In the genomic region with DNA sequence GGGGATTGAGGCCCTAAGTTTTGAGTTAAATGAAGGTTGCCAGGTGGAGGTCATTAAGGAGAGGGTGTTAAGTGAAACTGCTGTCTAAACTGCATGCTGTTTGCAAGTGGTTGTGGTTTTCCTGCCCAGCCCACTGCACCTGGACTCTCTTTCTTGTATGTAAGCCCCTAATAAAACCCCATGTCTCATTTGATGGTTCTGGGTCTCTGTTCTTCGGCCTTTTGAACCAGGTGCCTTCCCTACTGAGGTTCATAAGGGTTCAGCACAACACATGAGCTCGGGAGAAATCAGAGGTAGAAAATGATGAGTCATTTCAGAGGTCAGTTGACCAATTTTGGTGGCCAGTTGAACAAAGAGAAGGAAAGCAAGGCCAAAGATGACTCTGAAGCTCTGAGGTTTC, we compare ENCODE assay signal across 21 cellular contexts.
"Had no signal": no experiment of that assay in that cellular context is flagged by ENCODE, and none has a peak within 500 bp of the region (broad histone marks: within the 10 kb centered on the region; RNA-seq: fewer than 3 reads in every experiment).

No MANE protein-coding gene starts in this region.

- H3K36me3 Mint-ChIP-seq: naive thymus-derived CD4-positive, alpha-beta T cell had no signal

- H3K4me3 ChIP-seq: esophagus squamous epithelium, gastroesophageal sphincter, sigmoid colon, skin epidermis, stomach, thoracic aorta, transverse colon had no signal

- H3K9me3 ChIP-seq: esophagus squamous epithelium, gastroesophageal sphincter, neutrophil, sigmoid colon, stomach, thoracic aorta, transverse colon had no signal

- H3K27ac Mint-ChIP-seq: naive thymus-derived CD4-positive, alpha-beta T cell; nephron progenitor cell had no signal

- DNase-seq: dermis blood vessel endothelial cell; esophagus squamous epithelium; foreskin fibroblast; glutamatergic neuron; islet precursor cell; mammary epithelial cell; naive thymus-derived CD4-positive, alpha-beta T cell; nephron progenitor cell; posterior cingulate gyrus; sigmoid colon; stimulated activated CD4-positive, alpha-beta T cell treated with anti-CD3 and anti-CD28 coated beads, Interleukin-2, amount 100 ng/mL, for 24 hours; stimulated activated CD4-positive, alpha-beta T cell treated with anti-CD3 and anti-CD28 coated beads, Interleukin-4, amount 100 ng/mL, for 4 hours; stimulated activated naive CD4-positive, alpha-beta T cell; stomach; substantia nigra; transverse colon had no signal

- H3K27me3 ChIP-seq: esophagus squamous epithelium, gastroesophageal sphincter, neutrophil, sigmoid colon, stomach, transverse colon had no signal

- H3K4me1 ChIP-seq: esophagus squamous epithelium, gastroesophageal sphincter, sigmoid colon, stomach, transverse colon had no signal

- H3K36me3 ChIP-seq: esophagus squamous epithelium, gastroesophageal sphincter, neutrophil, sigmoid colon, stomach, thoracic aorta, transverse colon had no signal

- H3K27ac ChIP-seq: esophagus squamous epithelium, gastroesophageal sphincter, neutrophil, sigmoid colon, skin epidermis, stomach, thoracic aorta, transverse colon had no signal

- H3K4me3 Mint-ChIP-seq: naive thymus-derived CD4-positive, alpha-beta T cell; nephron progenitor cell had no signal

- ATAC-seq: gastroesophageal sphincter; left lobe of liver; naive thymus-derived CD4-positive, alpha-beta T cell had no signal

- H3K4me1 Mint-ChIP-seq: naive thymus-derived CD4-positive, alpha-beta T cell had no signal
